Comparison of ENCODE assay signal across 17 cellular contexts in the genomic region with DNA sequence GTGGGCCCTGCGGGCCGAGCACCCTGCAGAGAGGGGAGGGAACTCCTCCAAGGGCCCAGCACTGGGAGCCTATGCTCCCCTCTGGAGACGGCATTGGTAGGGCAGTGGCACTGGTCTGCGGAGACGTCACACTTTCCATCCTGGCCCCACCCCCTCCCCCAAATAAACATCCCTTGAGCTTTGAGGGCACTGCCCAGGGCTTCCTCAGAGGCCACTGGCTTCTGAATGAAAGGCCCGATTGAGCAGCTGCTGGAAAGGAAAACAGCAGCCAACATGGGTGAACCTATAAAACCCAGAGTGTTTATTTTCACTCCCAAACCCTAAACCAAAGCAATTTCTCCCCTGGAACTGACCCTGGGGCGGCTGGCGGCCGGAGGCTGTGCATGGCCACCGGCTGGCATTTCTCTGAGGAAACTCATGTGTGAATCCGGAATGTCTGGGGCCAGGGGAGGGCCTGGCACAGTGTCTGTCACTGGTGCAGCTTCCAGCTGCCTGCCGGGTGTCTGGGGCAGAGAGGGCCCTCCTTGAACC.
DNase-seq lines count a peak whose midpoint lies in the region; ATAC-seq and TF ChIP-seq lines count a peak whose summit lies in the region.
"Had no signal": no experiment of that assay in that cellular context is flagged by ENCODE, and none has a peak within 500 bp of the region (broad histone marks: within the 10 kb centered on the region; RNA-seq: fewer than 3 reads in every experiment).

No MANE protein-coding gene starts in this region.

- H3K9me3 ChIP-seq in lower lobe of right lung: no peaks in the 10 kb centered on the region

- H3K4me3 ChIP-seq in dorsolateral prefrontal cortex: peak overlapping the region in 1 of 59 donors; percentile 22
- no peak overlapping the region for H3K4me3 ChIP-seq in lower lobe of right lung
- H3K4me3 ChIP-seq in brain microvascular endothelial cell (ENCODE audit: low read depth, low read length): no peak overlapping the region
- H3K4me3 ChIP-seq: GM12878 had no signal

- intact Hi-C loops in dorsolateral prefrontal cortex (cut with DNase I) (loop anchor here in 1 of 2 donors (1.0 to 2.0 kb wide), 2 partner anchors 13 to 43 kb away; no protein-coding TSS in a partner anchor), lower lobe of right lung (cut with DNase I) (no loop called here)

- H3K4me1 ChIP-seq in lower lobe of right lung: peaks cover 10% of the 10 kb centered on the region

- peak overlapping the region; percentile 53 to 99 (median 95) for H3K27ac ChIP-seq in dorsolateral prefrontal cortex
- peak overlapping the region; percentile 69 for H3K27ac ChIP-seq in lower lobe of right lung
- no peak overlapping the region for H3K27ac ChIP-seq in brain microvascular endothelial cell

- H3K27me3 ChIP-seq in dorsolateral prefrontal cortex: no peaks in the 10 kb centered on the region
- no peaks in the 10 kb centered on the region for H3K27me3 ChIP-seq in lower lobe of right lung (ENCODE audit: low read depth)
- no peaks in the 10 kb centered on the region for H3K27me3 ChIP-seq in brain microvascular endothelial cell (replicated peaks)

- peak in 2 of 56 donors; percentile 9 to 13 for TF ChIP-seq CTCF in dorsolateral prefrontal cortex (IDR thresholded peaks at IDR 0.05 in 54 of 56, conservative IDR thresholded peaks at IDR 0.05 in 2 of 56; ENCODE audit: low read depth in 1 of 56, partially characterized antibody in 56 of 56)
- TF ChIP-seq CTCF in lower lobe of right lung (IDR thresholded peaks at IDR 0.05): no peak
- no peak for TF ChIP-seq CTCF in brain microvascular endothelial cell (IDR thresholded peaks at IDR 0.05; ENCODE audit: low read depth, low read length, missing control alignments)

- ATAC-seq in lower lobe of right lung (peak; percentile 11 to 41), GM18861 (IDR thresholded peaks at IDR 0.05; ENCODE audit: unreplicated experiment) (no peak)
- ATAC-seq: activated CD8-positive, alpha-beta memory T cell treated with anti-CD3 and anti-CD28 coated beads, Interleukin-2, amount 10 ng/mL, durations not matched to agents 7 days and 5 days; GM12878 had no signal

- DNase-seq in NCI-H510A treated with DMSO at 0.1 percent for 48 hours (lab: John Stamatoyannopoulos, UW) (peak; percentile 45), dorsolateral prefrontal cortex (peak in 9 of 10 donors; percentile 40 to 78 (median 68)), lower lobe of right lung (no peak), superior temporal gyrus (ENCODE audit: extremely low spot score) (peak; percentile 78), brain microvascular endothelial cell (no peak), T-helper 2 cell (no peak)
- DNase-seq: activated B cell treated with CpG ODN at 0.5 μM for 24 hours; activated CD8-positive, alpha-beta memory T cell treated with anti-CD3 and anti-CD28 coated beads, Interleukin-2, amount 10 ng/mL, durations not matched to agents 7 days and 5 days; activated naive CD4-positive, alpha-beta T cell treated with anti-CD3 and anti-CD28 coated beads, Interleukin-2, amount 50 U/mL, for 16 hours; CD4-positive, CD25-positive, alpha-beta regulatory T cell; central memory CD4-positive, alpha-beta T cell; EL; erythroblast; mesendoderm; NCI-H2227 treated with DMSO at 0.1 percent for 48 hours had no signal

- in situ Hi-C loops in brain microvascular endothelial cell (cut with HindIII; ENCODE audit: low pct_ligation_motif_present, low sequenced_read_pairs): no loop called here

- H3K36me3 ChIP-seq in lower lobe of right lung (peaks cover 4% of the 10 kb centered on the region), brain microvascular endothelial cell (replicated peaks) (peaks cover 2% of the 10 kb centered on the region)

Comparison
In these comparisons a context has a peak if more than half of its experiments do, and no peak if none do; other contexts are left out.
1. DNase-seq: peak in NCI-H510A treated with DMSO at 0.1 percent for 48 hours (single experiment), dorsolateral prefrontal cortex (9 of 10) and superior temporal gyrus (single experiment); none in lower lobe of right lung (single experiment), brain microvascular endothelial cell (single experiment) and T-helper 2 cell (0 of 5).